In genomic region chr2:149463328-149464002, GRCh38 we compare ENCODE assay signal across 15 cellular contexts.
DNase-seq lines count a peak whose midpoint lies in the region; ATAC-seq, FAIRE-seq and TF ChIP-seq lines count a peak whose summit lies in the region.
"Had no signal": no experiment of that assay in that cellular context is flagged by ENCODE, and none has a peak within 500 bp of the region (broad histone marks: within the 10 kb centered on the region; RNA-seq: fewer than 3 reads in every experiment).

No MANE protein-coding gene starts in this region.

- no peaks in the 10 kb centered on the region for H3K36me3 ChIP-seq in testis (ENCODE audit: low read depth, missing control alignments)

- ATAC-seq in GM19395 (IDR thresholded peaks at IDR 0.05; ENCODE audit: unreplicated experiment) (peak; percentile 99), HG02759 (IDR thresholded peaks at IDR 0.05; ENCODE audit: unreplicated experiment) (peak; percentile 97), HG03439 (IDR thresholded peaks at IDR 0.05; ENCODE audit: unreplicated experiment) (peak; percentile 97)

- no peaks in the 10 kb centered on the region for H3K9me3 ChIP-seq in testis

- TF ChIP-seq POLR2A in H54 (IDR thresholded peaks at IDR 0.05; ENCODE audit: low read depth, low read length) (no peak), testis (IDR thresholded peaks at IDR 0.05) (no peak)

- TF ChIP-seq CTCF in GM13977 (IDR thresholded peaks at IDR 0.05; ENCODE audit: extremely low read depth, insufficient read depth, missing control alignments) (no peak), D721Med (IDR thresholded peaks at IDR 0.05; ENCODE audit: insufficient read depth, missing control alignments) (no peak), testis (IDR thresholded peaks at IDR 0.05) (no peak)

- H3K27me3 ChIP-seq in testis: no peaks in the 10 kb centered on the region

- H3K4me3 ChIP-seq in testis: no peak overlapping the region
- H3K4me3 ChIP-seq: SK-N-MC had no signal

- 39 to 60% methylated on average over 2 of the region's 2 CpGs for WGBS in testis, 2 donors

- intact Hi-C loops in testis (cut with DNase I; ENCODE audit: low total_unique reads): no loop called here

- in situ Hi-C loops in GM13977 (cut with MboI; ENCODE audit: low pct_unique_long_range_greater_than_20kb, low sequenced_read_pairs, unreplicated experiment): no loop called here

- H3K27ac ChIP-seq in testis: no peak overlapping the region
- H3K27ac ChIP-seq: SK-N-MC had no signal

- FAIRE-seq in H54 (lab: Jason Lieb, UNC) (no peak), D721Med (lab: Jason Lieb, UNC) (no peak)
- FAIRE-seq: G401.6 had no signal

- H3K4me1 ChIP-seq in testis: no peaks in the 10 kb centered on the region

- peak; percentile 6 for DNase-seq in GM13977 (ENCODE audit: low spot score)
- no peak for DNase-seq in H54 (ENCODE audit: insufficient read length, low spot score)
- no peak for DNase-seq in D721Med (ENCODE audit: insufficient read length, low spot score)
- DNase-seq in hippocampal formation (lab: John Stamatoyannopoulos, UW): no peak
- DNase-seq in testis: no peak
- DNase-seq: activated CD4-positive, alpha-beta T cell treated with anti-CD3 and anti-CD28 coated beads, Interleukin-2, amount 10 ng/mL, durations not matched to agents 24 days and 14 days; activated naive CD4-positive, alpha-beta T cell treated with anti-CD3 and anti-CD28 coated beads, Interleukin-2, amount 10 ng/mL, durations not matched to agents 7 days and 5 days; AML-193; kidney glomerular epithelial cell; NCI-H774 had no signal
